20 cellular contexts compared by ENCODE assay signal in the genomic region with DNA sequence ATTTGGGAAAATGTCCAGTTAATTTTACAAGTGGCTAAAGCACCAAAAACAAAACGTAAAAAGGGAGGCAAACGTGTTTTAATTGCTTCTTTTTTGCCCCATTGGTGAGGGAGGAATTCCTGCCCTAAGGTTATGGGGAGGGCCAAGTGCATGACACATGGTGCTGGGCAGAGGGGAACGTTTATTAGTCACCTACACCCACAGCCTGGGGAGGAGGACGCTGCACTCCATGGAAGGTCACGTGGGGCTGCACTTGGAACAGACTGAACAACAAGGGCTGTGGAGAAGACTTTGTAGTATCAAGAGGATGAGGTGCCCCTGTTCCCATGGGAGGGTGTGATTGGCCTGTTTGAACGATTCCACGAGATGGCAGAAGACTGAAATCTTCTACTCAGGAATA. TPM values are rescaled to one million over a fixed set of nuclear protein-coding genes. Genes with fewer than 3 reads are reported as not detected.
DNase-seq lines count a peak whose midpoint lies in the region; ATAC-seq and TF ChIP-seq lines count a peak whose summit lies in the region.
"Had no signal": no experiment of that assay in that cellular context is flagged by ENCODE, and none has a peak within 500 bp of the region (broad histone marks: within the 10 kb centered on the region; RNA-seq: fewer than 3 reads in every experiment).

No MANE protein-coding gene starts in this region.

- intact Hi-C loops in mammary epithelial cell (cut with micrococcal nuclease), result no loop called here
- intact Hi-C loops in sigmoid colon (cut with DNase I), result no loop called here

- TF ChIP-seq POLR2A in sigmoid colon (IDR thresholded peaks at IDR 0.05), result no peak

- no peak for TF ChIP-seq EP300 in sigmoid colon (IDR thresholded peaks at IDR 0.05)

- peak; percentile 92 for ATAC-seq in omental fat pad (ENCODE audit: low FRiP score)
- ATAC-seq: Panc1 had no signal

- in situ Hi-C loops in mammary epithelial cell (cut with MboI; ENCODE audit: low sequenced_read_pairs in 2 of 2), result no loop called here

- 3% methylated on average over 7 of the region's 7 CpGs for WGBS in mammary epithelial cell (ENCODE audit: low coverage, missing lambda C conversion rate)
- 34 to 45% methylated on average over 7 of the region's 7 CpGs for WGBS in sigmoid colon, 2 donors

- no peak overlapping the region for H3K9ac ChIP-seq in mammary epithelial cell (ENCODE audit: insufficient read depth, low read length)
- H3K9ac ChIP-seq: parathyroid adenoma had no signal

- no peaks in the 10 kb centered on the region for H4K20me1 ChIP-seq in mammary epithelial cell (ENCODE audit: insufficient read depth, low read length)

- H3K4me3 ChIP-seq in mammary epithelial cell (replicated peaks in 1 of 3; ENCODE audit: insufficient read depth in 1 of 3, low read depth in 2 of 3, low read length in 3 of 3) (no peak overlapping the region), sigmoid colon (no peak overlapping the region)
- H3K4me3 ChIP-seq: dorsolateral prefrontal cortex, tibial nerve had no signal

- no TSS peak for BruUV-seq in mammary epithelial cell (replicated peaks; lab: Mats Ljungman, UMichigan)

- CTCF ChIA-PET in mammary epithelial cell (lab: Charles Lee; ENCODE audit: low non-redundant PET), result no interaction called here

- no peaks in the 10 kb centered on the region for H3K79me2 ChIP-seq in mammary epithelial cell (ENCODE audit: insufficient read depth, low read length)
- H3K79me2 ChIP-seq: parathyroid adenoma had no signal

- H3K27me3 ChIP-seq in mammary epithelial cell (ENCODE audit: insufficient read depth, low read length) (no peaks in the 10 kb centered on the region), sigmoid colon (peaks cover 0 to 3% (median 0%) of the 10 kb centered on the region in 3 donors)
- H3K27me3 ChIP-seq: tibial nerve had no signal

- peak overlapping the region; percentile 53 for H2AFZ ChIP-seq in mammary epithelial cell (ENCODE audit: low read depth, low read length)
- H2AFZ ChIP-seq: parathyroid adenoma had no signal

- H3K4me1 ChIP-seq in mammary epithelial cell (ENCODE audit: insufficient read depth, low read length) (peaks cover 10% of the 10 kb centered on the region), sigmoid colon (no peaks in the 10 kb centered on the region)
- H3K4me1 ChIP-seq: parathyroid adenoma, tibial nerve had no signal

- TF ChIP-seq CTCF in mammary epithelial cell (conservative IDR thresholded peaks at IDR 0.05 in 1 of 2, IDR thresholded peaks at IDR 0.05 in 1 of 2; ENCODE audit: extremely low read depth in 1 of 2, insufficient read depth in 1 of 2, low read depth in 1 of 2, low read length in 2 of 2), result no peak
- no peak for TF ChIP-seq CTCF in omental fat pad (IDR thresholded peaks at IDR 0.05)
- no peak for TF ChIP-seq CTCF in sigmoid colon (IDR thresholded peaks at IDR 0.05)

- DNase-seq in EH (ENCODE audit: low read depth), result peak; percentile 74
- DNase-seq in M059J (ENCODE audit: low read depth), result peak; percentile 90
- DNase-seq in mammary epithelial cell, result peak; percentile 87
- DNase-seq in omental fat pad (ENCODE audit: low spot score), result no peak
- no peak for DNase-seq in substantia nigra (lab: John Stamatoyannopoulos, UW)
- no peak for DNase-seq in sigmoid colon
- no peak for DNase-seq in SW 1271 (lab: John Stamatoyannopoulos, UW)
- DNase-seq in NCI-H2081 (lab: John Stamatoyannopoulos, UW), result no peak
- DNase-seq: activated CD4-positive, alpha-beta T cell treated with anti-CD3 and anti-CD28 coated beads, Interleukin-2, amount 50 U/mL, for 1 hour; activated T-cell treated with anti-CD3 and anti-CD28 coated beads, Interleukin-2, amount 50 U/mL, for 48 hours; dorsolateral prefrontal cortex; NCI-H1417; NCI-H526; stimulated activated CD4-positive, alpha-beta T cell treated with anti-CD3 and anti-CD28 coated beads, Interleukin-15, amount 100 ng/mL, for 24 hours; T1000 had no signal

- dilution Hi-C loops in mammary epithelial cell (cut with HindIII; ENCODE audit: low sequenced_read_pairs), result no loop called here

- H3K9me3 ChIP-seq in mammary epithelial cell (replicated peaks; ENCODE audit: insufficient read depth, low read length), result no peaks in the 10 kb centered on the region
- H3K9me3 ChIP-seq in sigmoid colon, result no peaks in the 10 kb centered on the region
- H3K9me3 ChIP-seq: tibial nerve had no signal

- H3K36me3 ChIP-seq in mammary epithelial cell (ENCODE audit: insufficient read depth, low read length), result no peaks in the 10 kb centered on the region
- H3K36me3 ChIP-seq in sigmoid colon, result no peaks in the 10 kb centered on the region
- H3K36me3 ChIP-seq: tibial nerve had no signal

- H3K27ac ChIP-seq in mammary epithelial cell (ENCODE audit: insufficient read depth, low read depth, low read length) (no peak overlapping the region), substantia nigra (ENCODE audit: low read depth, low read length, poor library complexity, severe bottlenecking) (no peak overlapping the region), sigmoid colon (no peak overlapping the region)
- H3K27ac ChIP-seq: C4-2B, dorsolateral prefrontal cortex, parathyroid adenoma, tibial nerve had no signal

- peak overlapping the region; percentile 51 for H3K4me2 ChIP-seq in mammary epithelial cell (ENCODE audit: insufficient read depth, low read depth, low read length)

RNA-seq across cellular contexts. Expression of gene ADAMTS16, which starts 13.7 kb away (rescaled TPM):
- total RNA-seq in M059J (2014; rRNA removed; shearing (Covaris generic)), result 1.4 and 2.4 TPM in 2 replicates
- total RNA-seq in mammary epithelial cell (not detected), omental fat pad (1 to 10 TPM in 2 of 4 donors, under 1 TPM in 2; 0.50 to 1.9 (median 1.3) TPM), sigmoid colon (1 to 10 TPM in 1 of 4 donors, under 1 TPM in 2, not detected in 1; under 0.01 to 5.3 (median 0.16) TPM)
- polyA plus RNA-seq in mammary epithelial cell (not detected), sigmoid colon (under 1 TPM in 2 of 3 donors, not detected in 1; 0.04 to 0.60 TPM)
- not detected for polyA minus RNA-seq in mammary epithelial cell
- polyA plus RNA-seq: IgD-negative memory B cell had no signal

Comparison
In these comparisons a context has a peak if more than half of its experiments do, and no peak if none do; other contexts are left out.
1. DNase-seq: peak in EH (single experiment), M059J (single experiment) and mammary epithelial cell (single experiment); none in omental fat pad (single experiment), substantia nigra (0 of 49), sigmoid colon (single experiment), SW 1271 (0 of 2) and NCI-H2081 (0 of 2).